ENCODE assay signal across 25 cellular contexts in the genomic region with DNA sequence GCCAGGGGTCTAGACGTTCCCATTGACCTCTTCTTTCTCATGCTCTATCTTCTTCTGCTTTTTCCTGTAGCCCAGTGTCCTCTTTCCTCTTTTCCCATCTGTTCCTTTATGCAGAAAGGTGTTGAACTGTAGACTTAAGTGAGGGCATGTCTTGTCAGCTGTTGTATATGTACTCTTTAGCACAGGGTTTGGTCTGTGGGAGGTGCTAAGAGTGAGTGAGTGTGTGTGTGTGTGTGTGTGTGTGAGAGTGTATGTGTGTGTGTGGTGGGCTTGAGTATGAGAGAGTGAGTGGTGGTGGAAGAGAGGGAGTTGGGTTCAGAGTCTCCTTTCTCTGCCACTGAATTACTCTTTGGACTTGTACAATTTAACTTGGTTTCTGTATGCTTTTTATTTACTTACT. TPM values are rescaled to one million over a fixed set of nuclear protein-coding genes. Genes with fewer than 3 reads are reported as not detected.
DNase-seq lines count a peak whose midpoint lies in the region; ATAC-seq and TF ChIP-seq lines count a peak whose summit lies in the region.
"Had no signal": no experiment of that assay in that cellular context is flagged by ENCODE, and none has a peak within 500 bp of the region (broad histone marks: within the 10 kb centered on the region; RNA-seq: fewer than 3 reads in every experiment).

No MANE protein-coding gene starts in this region.

- no peaks in the 10 kb centered on the region for H3K27me3 Mint-ChIP-seq in activated CD4-positive, alpha-beta T cell treated with anti-CD3 and anti-CD28 coated beads, Interleukin-2, amount 10 ng/mL, durations not matched to agents 7 days and 5 days
- no peaks in the 10 kb centered on the region for H3K27me3 Mint-ChIP-seq in CD8-positive, alpha-beta T cell (ENCODE audit: low read depth)
- H3K27me3 Mint-ChIP-seq in T-helper 17 cell (no peaks in the 10 kb centered on the region), memory B cell (no peaks in the 10 kb centered on the region)
- H3K27me3 Mint-ChIP-seq: activated naive CD8-positive, alpha-beta T cell had no signal

- intact Hi-C loops in CD8-positive, alpha-beta T cell (cut with DNase I, micrococcal nuclease) = no loop called here

- H3K36me3 ChIP-seq in CD8-positive, alpha-beta T cell (ENCODE audit: insufficient read depth, low read length) = peaks cover 25% of the 10 kb centered on the region

- in situ Hi-C loops in ACHN (cut with HindIII; ENCODE audit: low pct_ligation_motif_present, low pct_unique_long_range_greater_than_20kb, low sequenced_read_pairs) = no loop called here

- H3K27me3 ChIP-seq in CD8-positive, alpha-beta T cell (ENCODE audit: insufficient read depth, low read length) = no peaks in the 10 kb centered on the region
- H3K27me3 ChIP-seq: gastrocnemius medialis, hepatocyte had no signal

- H3K36me3 Mint-ChIP-seq in activated CD4-positive, alpha-beta T cell treated with anti-CD3 and anti-CD28 coated beads, Interleukin-2, amount 10 ng/mL, durations not matched to agents 7 days and 5 days (ENCODE audit: low read depth) = peaks cover 44% of the 10 kb centered on the region
- peaks cover 77% of the 10 kb centered on the region for H3K36me3 Mint-ChIP-seq in CD8-positive, alpha-beta T cell
- H3K36me3 Mint-ChIP-seq in T-helper 17 cell (ENCODE audit: low read depth) (peaks cover 26% of the 10 kb centered on the region), memory B cell (peaks cover 29% of the 10 kb centered on the region)

- no peaks in the 10 kb centered on the region for H3K9me3 Mint-ChIP-seq in activated CD4-positive, alpha-beta T cell treated with anti-CD3 and anti-CD28 coated beads, Interleukin-2, amount 10 ng/mL, durations not matched to agents 7 days and 5 days
- no peaks in the 10 kb centered on the region for H3K9me3 Mint-ChIP-seq in CD8-positive, alpha-beta T cell
- H3K9me3 Mint-ChIP-seq in memory B cell = no peaks in the 10 kb centered on the region
- H3K9me3 Mint-ChIP-seq: activated T-helper 2 cell treated with anti-CD3 and anti-CD28 coated beads, Interferon-gamma antibody, Interleukin-2, Interleukin-4, amounts not matched to agents 10 μg/mL and 5 μg/mL and 100 μg/mL, durations not matched to agents 14 hours and 24 hours and 36 hours had no signal

- H3K4me1 Mint-ChIP-seq in activated CD4-positive, alpha-beta T cell treated with anti-CD3 and anti-CD28 coated beads, Interleukin-2, amount 10 ng/mL, durations not matched to agents 7 days and 5 days = peaks cover 19% of the 10 kb centered on the region
- H3K4me1 Mint-ChIP-seq in CD8-positive, alpha-beta T cell (ENCODE audit: low read depth) = peaks cover 3% of the 10 kb centered on the region
- peaks cover 21% of the 10 kb centered on the region for H3K4me1 Mint-ChIP-seq in T-helper 17 cell
- H3K4me1 Mint-ChIP-seq in memory B cell = peaks cover 2% of the 10 kb centered on the region

- no peak for TF ChIP-seq CTCF in CD8-positive, alpha-beta T cell (IDR thresholded peaks at IDR 0.05)

- POLR2A ChIA-PET in activated CD4-positive, alpha-beta T cell treated with anti-CD3 and anti-CD28 coated beads, Interleukin-2, amount 10 ng/mL, durations not matched to agents 7 days and 5 days (lab: Charles Lee) = no interaction called here
- POLR2A ChIA-PET in CD8-positive, alpha-beta T cell (lab: Charles Lee) = no interaction called here

- H3K27ac Mint-ChIP-seq in activated CD4-positive, alpha-beta T cell treated with anti-CD3 and anti-CD28 coated beads, Interleukin-2, amount 10 ng/mL, durations not matched to agents 7 days and 5 days = peak overlapping the region; percentile 9
- peak overlapping the region; percentile 16 for H3K27ac Mint-ChIP-seq in CD8-positive, alpha-beta T cell
- H3K27ac Mint-ChIP-seq in T-helper 17 cell (peak overlapping the region; percentile 90), memory B cell (peak overlapping the region; percentile 74)
- H3K27ac Mint-ChIP-seq: activated naive CD8-positive, alpha-beta T cell; activated T-helper 2 cell treated with anti-CD3 and anti-CD28 coated beads, Interferon-gamma antibody, Interleukin-2, Interleukin-4, amounts not matched to agents 10 μg/mL and 5 μg/mL and 100 μg/mL, durations not matched to agents 14 hours and 24 hours and 36 hours had no signal

- no peak for ATAC-seq in CD8-positive, alpha-beta T cell
- ATAC-seq in T-helper 17 cell (no peak), memory B cell (ENCODE audit: low read depth) (no peak), HG03439 (IDR thresholded peaks at IDR 0.05; ENCODE audit: unreplicated experiment) (no peak), HG03354 (IDR thresholded peaks at IDR 0.05; ENCODE audit: poor library complexity, severe bottlenecking, unreplicated experiment) (no peak)

- no peak overlapping the region for H3K4me3 ChIP-seq in CD8-positive, alpha-beta T cell (ENCODE audit: low read depth, low read length)
- H3K4me3 ChIP-seq: gastrocnemius medialis, HAP-1, hepatocyte had no signal

- no peaks in the 10 kb centered on the region for H3K9me3 ChIP-seq in CD8-positive, alpha-beta T cell (ENCODE audit: low read length)
- H3K9me3 ChIP-seq in T-helper 17 cell (ENCODE audit: control insufficient read depth, low read length, poor library complexity, severe bottlenecking) = no peaks in the 10 kb centered on the region
- H3K9me3 ChIP-seq: gastrocnemius medialis, HAP-1 had no signal

- H3K4me1 ChIP-seq in CD8-positive, alpha-beta T cell (ENCODE audit: insufficient read depth, low read length) = no peaks in the 10 kb centered on the region
- H3K4me1 ChIP-seq: HAP-1 had no signal

- no peak overlapping the region for H3K4me3 Mint-ChIP-seq in activated CD4-positive, alpha-beta T cell treated with anti-CD3 and anti-CD28 coated beads, Interleukin-2, amount 10 ng/mL, durations not matched to agents 7 days and 5 days
- no peak overlapping the region for H3K4me3 Mint-ChIP-seq in CD8-positive, alpha-beta T cell
- H3K4me3 Mint-ChIP-seq in T-helper 17 cell (peak overlapping the region; percentile 41), memory B cell (no peak overlapping the region)
- H3K4me3 Mint-ChIP-seq: activated naive CD8-positive, alpha-beta T cell had no signal

- no peak overlapping the region for H3K27ac ChIP-seq in CD8-positive, alpha-beta T cell (ENCODE audit: low read depth, low read length)

- no peak for DNase-seq in activated CD4-positive, alpha-beta T cell treated with anti-CD3 and anti-CD28 coated beads, Interleukin-2, amount 10 ng/mL, durations not matched to agents 7 days and 5 days
- DNase-seq in activated CD4-positive, alpha-beta T cell treated with anti-CD3 and anti-CD28 coated beads, Interleukin-2, amount 50 U/mL, for 4 hours = no peak
- DNase-seq in CD8-positive, alpha-beta T cell = no peak
- DNase-seq in T-helper 17 cell (no peak), memory B cell (ENCODE audit: low spot score in 2 of 2) (no peak), ACHN (no peak)
- DNase-seq: activated CD4-positive, alpha-beta T cell treated with anti-CD3 and anti-CD28 coated beads for 4 hours; AML-193; central memory CD4-positive, alpha-beta T cell; DMS153; gastrocnemius medialis; Karpas-422; left cardiac atrium; mesenchymal stem cell; NCI-H1436; NCI-H446; PC-3; Right ventricle myocardium superior; stimulated activated naive CD4-positive, alpha-beta T cell treated with Interleukin-2 at 50 U/mL for 16 hours had no signal

- CTCF ChIA-PET in activated CD4-positive, alpha-beta T cell treated with anti-CD3 and anti-CD28 coated beads, Interleukin-2, amount 10 ng/mL, durations not matched to agents 7 days and 5 days (lab: Charles Lee) = no interaction called here
- CTCF ChIA-PET in CD8-positive, alpha-beta T cell (lab: Charles Lee) = no interaction called here

RNA-seq across cellular contexts. Expression of a gene that starts 10.3 kb away (rescaled TPM):
- total RNA-seq in activated CD4-positive, alpha-beta T cell treated with anti-CD3 and anti-CD28 coated beads, Interleukin-2, amount 10 ng/mL, durations not matched to agents 7 days and 5 days = 1 to 10 TPM; 3.1 to 4.1 TPM
- not detected for total RNA-seq in CD8-positive, alpha-beta T cell
- total RNA-seq in T-helper 17 cell = 1 to 10 TPM; 4.7 to 5.3 TPM
- total RNA-seq: Right ventricle myocardium superior had no signal

Comparison
In these comparisons a context has a peak if more than half of its experiments do, and no peak if none do; other contexts are left out.
1. H3K27ac Mint-ChIP-seq: peak in every context shown above with its lines; median percentile 90 in T-helper 17 cell; 74 in memory B cell; 16 in CD8-positive, alpha-beta T cell; 9 in activated CD4-positive, alpha-beta T cell treated with anti-CD3 and anti-CD28 coated beads, Interleukin-2, amount 10 ng/mL, durations not matched to agents 7 days and 5 days.